In genomic region chr2:44949329-44950151, GRCh38 we compare ENCODE assay signal across 13 cellular contexts. TPM values are rescaled to one million over a fixed set of nuclear protein-coding genes. Genes with fewer than 3 reads are reported as not detected.
A peak's percentile ranks its signal among the peaks of the same experiment; 100 is the strongest.
DNase-seq lines count a peak whose midpoint lies in the region; ATAC-seq, FAIRE-seq and TF ChIP-seq lines count a peak whose summit lies in the region.
"Had no signal": no experiment of that assay in that cellular context is flagged by ENCODE, and none has a peak within 500 bp of the region (broad histone marks: within the 10 kb centered on the region; RNA-seq: fewer than 3 reads in every experiment).

No MANE protein-coding gene starts in this region.

- H3K23me2 ChIP-seq in H1 (ENCODE audit: low read depth, low read length): peaks cover 6% of the 10 kb centered on the region

- no peak overlapping the region for H2AFZ ChIP-seq in H1 (ENCODE audit: low read length)

- peak overlapping the region; percentile 74 for H3K18ac ChIP-seq in H1 (ENCODE audit: extremely low read depth, low read length)

- no peak overlapping the region for H2AK5ac ChIP-seq in H1 (ENCODE audit: low read depth, low read length)

- H4K20me1 ChIP-seq in H1 (replicated peaks in 1 of 2; ENCODE audit: control insufficient read depth in 1 of 2, insufficient read depth in 2 of 2, low read length in 2 of 2): peaks cover 0 to 9% of the 10 kb centered on the region in 2 experiments

- FAIRE-seq in H1 (lab: Jason Lieb, UNC): no peak

- no peak overlapping the region for H2BK15ac ChIP-seq in H1 (ENCODE audit: low read length)

- H3K4me1 ChIP-seq in HUES6 (ENCODE audit: control insufficient read depth, insufficient read depth, low read length) (peaks cover 54% of the 10 kb centered on the region), H1 (replicated peaks in 1 of 4; ENCODE audit: control insufficient read depth in 3 of 4, insufficient read depth in 4 of 4, low read length in 3 of 4) (peaks cover 16 to 51% (median 32%) of the 10 kb centered on the region in 4 experiments), mucosa of descending colon (ENCODE audit: low read depth) (peaks cover 14% of the 10 kb centered on the region)
- H3K4me1 ChIP-seq: SJCRH30 had no signal

- no peaks in the 10 kb centered on the region for H3K9me3 ChIP-seq in HUES6 (ENCODE audit: control insufficient read depth, insufficient read depth, low read depth, low read length)
- H3K9me3 ChIP-seq in H1 (ENCODE audit: insufficient read depth in 2 of 2, low read depth in 1 of 2, low read length in 1 of 2): no peaks in the 10 kb centered on the region
- H3K9me3 ChIP-seq in mucosa of descending colon: no peaks in the 10 kb centered on the region
- H3K9me3 ChIP-seq: right lobe of liver, SJCRH30 had no signal

- CTCF ChIA-PET in H1 (lab: Charles Lee; ENCODE audit: partially characterized antibody): interaction anchor here (0.7 to 5.0 kb wide), 7 partner anchors 11 to 555 kb away, joined by 3 to 22 read pairs (median 9); no protein-coding TSS in a partner anchor

- no peak overlapping the region for H4K91ac ChIP-seq in H1 (replicated peaks; ENCODE audit: insufficient read length, low read length)

- ATAC-seq in mucosa of descending colon: peak; percentile 50

- H3K27ac ChIP-seq in HUES6 (ENCODE audit: low read depth, low read length): no peak overlapping the region
- H3K27ac ChIP-seq in H1 (ENCODE audit: low read depth, low read length): no peak overlapping the region
- H3K27ac ChIP-seq: right lobe of liver, SJCRH30 had no signal

- no peak overlapping the region for H4K8ac ChIP-seq in H1 (ENCODE audit: extremely low read depth, insufficient read depth, low read length)

- POLR2A ChIA-PET in H1 (lab: Charles Lee; ENCODE audit: partially characterized antibody): interaction anchor here (0.6 to 1.3 kb wide), 8 partner anchors 12 to 59 kb away, joined by 3 to 8 read pairs (median 3); partner anchors contain the start of gene SIX2

- no peak overlapping the region for H3K9ac ChIP-seq in HUES6 (ENCODE audit: low read length)
- H3K9ac ChIP-seq in H1 (replicated peaks in 1 of 4; ENCODE audit: extremely low read depth in 1 of 4, low read depth in 3 of 4, low read length in 3 of 4): peak overlapping the region in 1 of 4 experiments; percentile 8; a peak in 2 of 7 replicates

- TF ChIP-seq CTCF in AG10803 (conservative IDR thresholded peaks at IDR 0.05; ENCODE audit: low read length) (no peak), H1 (IDR thresholded peaks at IDR 0.05; ENCODE audit: control extremely low read depth in 1 of 3, insufficient read depth in 1 of 3, low read depth in 1 of 3, low read length in 3 of 3) (no peak), mucosa of descending colon (IDR thresholded peaks at IDR 0.05) (no peak)

- no peak overlapping the region for H3K4ac ChIP-seq in H1 (replicated peaks; ENCODE audit: insufficient read length, low read depth, low read length)

- TF ChIP-seq POLR2A in H1 (IDR thresholded peaks at IDR 0.05; ENCODE audit: control extremely low read depth in 1 of 2, low read depth in 2 of 2, low read length in 2 of 2): no peak

- peak overlapping the region; percentile 80; the same call in 1 of the 2 replicates for H2BK20ac ChIP-seq in H1 (ENCODE audit: low read length)

- DNase-seq in AG10803 (ENCODE audit: low read depth) (peak; percentile 20), H1 (ENCODE audit: low read depth in 1 of 2, low spot score in 2 of 2) (peak in 1 of 2 experiments; percentile 83), mucosa of descending colon (peak in 1 of 3 donors; percentile 43), KG1 (lab: John Stamatoyannopoulos, UW) (no peak), iPS-NIHi7 (ENCODE audit: extremely low spot score) (no peak), T-helper 1 cell (no peak)
- DNase-seq in stimulated activated CD4-positive, alpha-beta T cell treated with anti-CD3 and anti-CD28 coated beads, Interleukin-12 subunit alpha, Interleukin-12 subunit beta, amount 100 ng/mL, for 4 hours: no peak
- DNase-seq: activated T-cell treated with anti-CD3 and anti-CD28 coated beads, Interleukin-2, amount 50 U/mL, for 24 hours had no signal

- no peak overlapping the region for H2BK120ac ChIP-seq in H1 (replicated peaks; ENCODE audit: low read depth, low read length)

- no peak overlapping the region for H3K4me3 ChIP-seq in AG10803 (ENCODE audit: low read length)
- H3K4me3 ChIP-seq in HUES6 (ENCODE audit: low read depth, low read length): peak overlapping the region; percentile 52
- peak overlapping the region; percentile 1 to 59 (median 27); a peak in 7 of 8 replicates for H3K4me3 ChIP-seq in H1 (ENCODE audit: extremely low read depth in 1 of 4, insufficient read depth in 2 of 4, low read depth in 3 of 4, low read length in 4 of 4)
- no peak overlapping the region for H3K4me3 ChIP-seq in mucosa of descending colon
- H3K4me3 ChIP-seq: right lobe of liver, SJCRH30 had no signal

- no peak for TF ChIP-seq RAD21 in H1 (IDR thresholded peaks at IDR 0.05 in 1 of 2, conservative IDR thresholded peaks at IDR 0.05 in 1 of 2; ENCODE audit: low read depth in 2 of 2, low read length in 2 of 2)

- H3K79me1 ChIP-seq in H1 (ENCODE audit: low read depth, low read length): no peaks in the 10 kb centered on the region

- H3K14ac ChIP-seq in H1 (ENCODE audit: insufficient read length): no peak overlapping the region

- H2BK5ac ChIP-seq in H1 (ENCODE audit: low read depth, low read length): peak overlapping the region; percentile 60; the same call in 1 of the 2 replicates

- 4% methylated on average over 44 of the region's 54 CpGs; no CpG with 5 or more reads in 1 of the 2 experiments for WGBS in H1 (ENCODE audit: extremely low coverage in 1 of 2, insufficient coverage in 1 of 2, insufficient read length in 1 of 2, insufficient replicate concordance in 2 of 2, low coverage in 1 of 2, low lambda C conversion rate in 2 of 2, missing lambda C conversion rate in 1 of 2), 2 experiments

- no peak overlapping the region for H3K23ac ChIP-seq in H1 (ENCODE audit: insufficient read length)

- no peaks in the 10 kb centered on the region for H3K36me3 ChIP-seq in HUES6 (ENCODE audit: control insufficient read depth, insufficient read depth, low read length)
- no peaks in the 10 kb centered on the region for H3K36me3 ChIP-seq in H1 (ENCODE audit: control insufficient read depth in 2 of 4, insufficient read depth in 4 of 4, low read length in 3 of 4)
- H3K36me3 ChIP-seq in mucosa of descending colon (ENCODE audit: low read depth): no peaks in the 10 kb centered on the region
- H3K36me3 ChIP-seq: right lobe of liver, SJCRH30 had no signal

- intact Hi-C loops in mucosa of descending colon (cut with DNase I, micrococcal nuclease): loop anchor here in 1 of 2 donors (5.0 kb wide), 1 partner anchor 467 kb away; no protein-coding TSS in a partner anchor

- peak overlapping the region; percentile 32; the same call in 1 of the 2 replicates for H2BK12ac ChIP-seq in H1 (ENCODE audit: low read depth, low read length)

- TF ChIP-seq EP300 in H1 (IDR thresholded peaks at IDR 0.05; ENCODE audit: borderline replicate concordance in 1 of 2, low read depth in 2 of 2, low read length in 2 of 2): no peak

- peaks cover 100% of the 10 kb centered on the region for H3K27me3 ChIP-seq in HUES6 (ENCODE audit: control insufficient read depth, insufficient read depth, low read length)
- H3K27me3 ChIP-seq in H1 (replicated peaks in 1 of 4; ENCODE audit: control insufficient read depth in 3 of 4, extremely low read depth in 1 of 4, insufficient read depth in 3 of 4, low read length in 3 of 4): peaks cover 72 to 100% (median 92%) of the 10 kb centered on the region in 4 experiments
- H3K27me3 ChIP-seq: SJCRH30 had no signal

- H4K5ac ChIP-seq in H1 (ENCODE audit: insufficient read length, low read depth, low read length): no peak overlapping the region

- no peaks in the 10 kb centered on the region for H3K79me2 ChIP-seq in H1 (ENCODE audit: control insufficient read depth in 1 of 2, insufficient read depth in 2 of 2, low read length in 2 of 2)

- H3K4me2 ChIP-seq in H1 (ENCODE audit: insufficient read depth in 1 of 2, low read depth in 2 of 2, low read length in 2 of 2): peak overlapping the region; percentile 54 to 79

- H3K56ac ChIP-seq in H1 (replicated peaks; ENCODE audit: insufficient read length, low read depth, low read length): no peak overlapping the region

TF ChIP-seq in H1, 55 proteins besides CTCF, POLR2A, EP300 and RAD21 (continues in another document):
- TF ChIP-seq RNF2 (IDR thresholded peaks at IDR 0.05; ENCODE audit: borderline replicate concordance, low read depth, low read length, missing control alignments, poor library complexity, severe bottlenecking) (peak; percentile 70), CREB1 (IDR thresholded peaks at IDR 0.05) (no peak), SIN3A (conservative IDR thresholded peaks at IDR 0.05 in 1 of 2, IDR thresholded peaks at IDR 0.05 in 1 of 2; ENCODE audit: low read depth in 1 of 2, low read length in 2 of 2) (peak in 1 of 2 experiments; percentile 15; a peak in 1 of 4 replicates), EZH2 (IDR thresholded peaks at IDR 0.05; ENCODE audit: low read depth, low read length, severe bottlenecking) (peak; percentile 77), NANOG (IDR thresholded peaks at IDR 0.05; ENCODE audit: insufficient read depth, low read depth, low read length, poor library complexity, severe bottlenecking) (no peak), CHD1 (IDR thresholded peaks at IDR 0.05; ENCODE audit: low read depth, low read length) (no peak), KDM1A (IDR thresholded peaks at IDR 0.05; ENCODE audit: borderline replicate concordance, low read length) (no peak)

RNA-seq across cellular contexts. Expression of gene SIX3, which starts 8.0 kb away (rescaled TPM):
- total RNA-seq in H1 (2021; fragmentation: NEBNext Ultra II Directional; extraction: Animal tissue kit (Norgen Biotek cat#: 25700)): 0.19 and 0.21 TPM in 2 replicates
- polyA plus RNA-seq in H1 (2011; rRNA removed): 0.02 and 0.52 TPM in 2 replicates
- polyA plus RNA-seq in H1 (2011; cell fraction: cytosol; rRNA removed): 0.31 TPM
- polyA plus RNA-seq in H1 (2011; cell fraction: nucleus; rRNA removed): 0.41 TPM
- polyA plus RNA-seq in H1 (2012, experiment 1 of 2): 0.10 to 0.13 TPM (median 0.13 TPM) in 3 of 4 replicates, not detected in the other
- 0.09 TPM for polyA plus RNA-seq in H1 (2012, experiment 2 of 2)
- polyA plus RNA-seq in H1 (2013, experiment 1 of 2): 0.10 TPM
- 0.07 TPM for polyA plus RNA-seq in H1 (2013, experiment 2 of 2)
- 0.09 TPM in 1 of 2 replicates, not detected in the other for polyA minus RNA-seq in H1 (2011; rRNA and poly(A)+ RNA removed)
- polyA minus RNA-seq in H1 (2011; cell fraction: cytosol; rRNA and poly(A)+ RNA removed): not detected
- 0.50 TPM for polyA minus RNA-seq in H1 (2011; cell fraction: nucleus; rRNA and poly(A)+ RNA removed)
- total RNA-seq in mucosa of descending colon: not detected
- total RNA-seq: right lobe of liver, subcutaneous adipose tissue had no signal
- polyA plus RNA-seq: esophagus had no signal

RNA-seq across cellular contexts. Expression of gene SIX2, which starts 59.7 kb away (rescaled TPM):
- total RNA-seq in H1 (2021; fragmentation: NEBNext Ultra II Directional; extraction: Animal tissue kit (Norgen Biotek cat#: 25700)): 0.84 and 1.0 TPM in 2 replicates
- 0.47 and 0.77 TPM in 2 replicates for polyA plus RNA-seq in H1 (2011; rRNA removed)
- 0.87 TPM for polyA plus RNA-seq in H1 (2011; cell fraction: cytosol; rRNA removed)
- polyA plus RNA-seq in H1 (2011; cell fraction: nucleus; rRNA removed): 0.23 TPM
- polyA plus RNA-seq in H1 (2012, experiment 1 of 2): 0.19 to 0.31 TPM (median 0.27 TPM) in 4 replicates
- 0.50 TPM for polyA plus RNA-seq in H1 (2012, experiment 2 of 2)
- polyA plus RNA-seq in H1 (2013, experiment 1 of 2): 0.51 TPM
- 0.59 TPM for polyA plus RNA-seq in H1 (2013, experiment 2 of 2)
- polyA minus RNA-seq in H1 (2011; rRNA and poly(A)+ RNA removed): 0.15 and 0.32 TPM in 2 replicates
- 0.66 TPM for polyA minus RNA-seq in H1 (2011; cell fraction: cytosol; rRNA and poly(A)+ RNA removed)
- polyA minus RNA-seq in H1 (2011; cell fraction: nucleus; rRNA and poly(A)+ RNA removed): 1.8 TPM
- total RNA-seq in mucosa of descending colon: under 1 TPM in 1 of 3 donors, not detected in 2; 0.12 TPM
- total RNA-seq: right lobe of liver had no signal

Comparison
In these comparisons a context has a peak if more than half of its experiments do, and no peak if none do; other contexts are left out.
1. H3K4me3 ChIP-seq: peak in HUES6 (single experiment) and H1 (4 of 4); none in AG10803 (single experiment) and mucosa of descending colon (single experiment).